Comparison of ENCODE assay signal across 1 cellular context in genomic region chr19:8046569-8047165, GRCh38.
TF ChIP-seq lines count a peak whose summit lies in the region.

No MANE protein-coding gene starts in this region.

TF ChIP-seq in K562, 482 proteins besides CTCF, POLR2A, EP300 and RAD21:
- TF ChIP-seq CREB3L1 (IDR thresholded peaks at IDR 0.05; ENCODE audit: borderline replicate concordance, low read depth) (no peak), ZNF263 (CRISPR knock-in tag; IDR thresholded peaks at IDR 0.05; ENCODE audit: borderline replicate concordance) (peak; percentile 97), TAF7 (tag; IDR thresholded peaks at IDR 0.05) (no peak), PCBP1 (IDR thresholded peaks at IDR 0.05; ENCODE audit: low read depth, low read length, poor library complexity, severe bottlenecking) (peak; percentile 37), PPARD (CRISPR knock-in tag; IDR thresholded peaks at IDR 0.05) (no peak), MAFG (tag; conservative IDR thresholded peaks at IDR 0.05) (no peak), VEZF1 (CRISPR knock-in tag; IDR thresholded peaks at IDR 0.05) (0 out of 2 replicates have a peak, but pooled peaks have one; percentile 14), GATAD2A (IDR thresholded peaks at IDR 0.05) (no peak), PCBP2 (IDR thresholded peaks at IDR 0.05; ENCODE audit: low read depth, low read length, poor library complexity, severe bottlenecking) (peak; percentile 34), ZNF12 (CRISPR knock-in tag; IDR thresholded peaks at IDR 0.05) (no peak), ZNF696 (CRISPR knock-in tag; conservative IDR thresholded peaks at IDR 0.05) (no peak), NR2C2 (CRISPR knock-in tag; IDR thresholded peaks at IDR 0.05) (no peak), NR2C2 (tag; IDR thresholded peaks at IDR 0.05) (no peak), E2F6 (IDR thresholded peaks at IDR 0.05; ENCODE audit: borderline replicate concordance in 1 of 2, extremely low read depth in 1 of 2, insufficient read depth in 1 of 2, insufficient read length in 1 of 2, low read depth in 1 of 2, low read length in 1 of 2, poor library complexity in 1 of 2, severe bottlenecking in 1 of 2) (no peak)
